Comparison of ENCODE assay signal across 14 cellular contexts in genomic region chr2:227411990-227412350, GRCh38. TPM values are rescaled to one million over a fixed set of nuclear protein-coding genes. Genes with fewer than 3 reads are reported as not detected.
DNase-seq lines count a peak whose midpoint lies in the region; ATAC-seq and TF ChIP-seq lines count a peak whose summit lies in the region.
"Had no signal": no experiment of that assay in that cellular context is flagged by ENCODE, and none has a peak within 500 bp of the region (broad histone marks: within the 10 kb centered on the region; RNA-seq: fewer than 3 reads in every experiment).

No MANE protein-coding gene starts in this region.

- CTCF ChIA-PET in activated CD4-positive, alpha-beta memory T cell treated with anti-CD3 and anti-CD28 coated beads for 36 hours (lab: Charles Lee): interaction anchor here (1.0 to 1.4 kb wide), 2 partner anchors 52 to 61 kb away, joined by 3 to 5 read pairs; no protein-coding TSS in a partner anchor
- CTCF ChIA-PET in activated CD4-positive, alpha-beta memory T cell treated with anti-CD3 and anti-CD28 coated beads, Interleukin-2, amount 10 ng/mL, durations not matched to agents 7 days and 5 days (lab: Charles Lee): no interaction called here

- H4K20me1 ChIP-seq in MM.1S (ENCODE audit: insufficient read depth, low read length): no peaks in the 10 kb centered on the region

- no peaks in the 10 kb centered on the region for H3K36me3 ChIP-seq in MM.1S (replicated peaks; ENCODE audit: insufficient read depth, low read length)
- H3K36me3 ChIP-seq: SJCRH30 had no signal

- H3K9me2 ChIP-seq in MM.1S (replicated peaks; ENCODE audit: insufficient read depth, low read length): no peaks in the 10 kb centered on the region

- peak overlapping the region; percentile 46; the same call in 1 of the 2 replicates for H3K9ac ChIP-seq in MM.1S (ENCODE audit: low read length)

- POLR2A ChIA-PET in activated CD4-positive, alpha-beta memory T cell treated with anti-CD3 and anti-CD28 coated beads for 36 hours (lab: Charles Lee): interaction anchor here (2.4 kb wide), 1 partner anchor 51 kb away, joined by 22 read pairs; no protein-coding TSS in a partner anchor
- POLR2A ChIA-PET in activated CD4-positive, alpha-beta memory T cell treated with anti-CD3 and anti-CD28 coated beads, Interleukin-2, amount 10 ng/mL, durations not matched to agents 7 days and 5 days (lab: Charles Lee): no interaction called here

- H3F3A ChIP-seq in MM.1S (ENCODE audit: insufficient read depth, low read length): peaks cover 23% of the 10 kb centered on the region

- no peaks in the 10 kb centered on the region for H3K27me3 ChIP-seq in MM.1S (replicated peaks; ENCODE audit: insufficient read depth, low read length)
- H3K27me3 ChIP-seq: SJCRH30 had no signal

- peak overlapping the region; percentile 63; the same call in 1 of the 2 replicates for H3K4me2 ChIP-seq in MM.1S (ENCODE audit: low read depth, low read length)

- no peaks in the 10 kb centered on the region for H3K9me3 Mint-ChIP-seq in activated CD4-positive, alpha-beta memory T cell treated with anti-CD3 and anti-CD28 coated beads for 36 hours
- H3K9me3 Mint-ChIP-seq in activated CD4-positive, alpha-beta memory T cell treated with anti-CD3 and anti-CD28 coated beads, Interleukin-2, amount 10 ng/mL, durations not matched to agents 7 days and 5 days: no peaks in the 10 kb centered on the region
- H3K9me3 Mint-ChIP-seq in naive B cell (peaks cover 0 to 2% (median 0%) of the 10 kb centered on the region in 7 donors), glutamatergic neuron (ENCODE audit: unreplicated experiment) (no peaks in the 10 kb centered on the region)

- ATAC-seq in naive B cell (ENCODE audit: low read depth in 2 of 2): no peak

- no peak overlapping the region for H2AFZ ChIP-seq in MM.1S (ENCODE audit: low read length)

- intact Hi-C loops in activated CD4-positive, alpha-beta memory T cell treated with anti-CD3 and anti-CD28 coated beads for 36 hours (cut with micrococcal nuclease): loop anchor here (1.0 to 5.0 kb wide), 6 partner anchors 38 to 575 kb away; partner anchors contain the start of genes MFF and RHBDD1

- no peak for TF ChIP-seq CTCF in MM.1S (IDR thresholded peaks at IDR 0.05; ENCODE audit: low read length)
- no peak for TF ChIP-seq CTCF in glutamatergic neuron (IDR thresholded peaks at IDR 0.05; ENCODE audit: partially characterized antibody, unreplicated experiment)
- TF ChIP-seq CTCF in GM20000 (IDR thresholded peaks at IDR 0.05; ENCODE audit: extremely low read depth, missing control alignments): no peak

- DNase-seq in activated CD4-positive, alpha-beta memory T cell treated with anti-CD3 and anti-CD28 coated beads for 36 hours: no peak
- DNase-seq in activated CD4-positive, alpha-beta memory T cell treated with anti-CD3 and anti-CD28 coated beads, Interleukin-2, amount 10 ng/mL, durations not matched to agents 7 days and 5 days: no peak
- no peak for DNase-seq in MM.1S
- DNase-seq in astrocyte of the hippocampus (ENCODE audit: low read depth, low spot score): peak; percentile 46
- no peak for DNase-seq in naive B cell
- DNase-seq in dermis blood vessel endothelial cell: no peak
- no peak for DNase-seq in glutamatergic neuron
- DNase-seq in GM20000 (ENCODE audit: low spot score): no peak
- DNase-seq: anterior cingulate cortex, COR-L47, NCI-H2171 treated with DMSO at 0.1 percent for 48 hours had no signal

- no peaks in the 10 kb centered on the region for H3K9me3 ChIP-seq in MM.1S (replicated peaks; ENCODE audit: insufficient read depth, low read length)
- H3K9me3 ChIP-seq: SJCRH30 had no signal

- H3K4me3 Mint-ChIP-seq in activated CD4-positive, alpha-beta memory T cell treated with anti-CD3 and anti-CD28 coated beads for 36 hours: peak overlapping the region; percentile 11
- H3K4me3 Mint-ChIP-seq in activated CD4-positive, alpha-beta memory T cell treated with anti-CD3 and anti-CD28 coated beads, Interleukin-2, amount 10 ng/mL, durations not matched to agents 7 days and 5 days: no peak overlapping the region
- H3K4me3 Mint-ChIP-seq in naive B cell (peak overlapping the region in 6 of 8 donors; percentile 49 to 82 (median 62)), glutamatergic neuron (ENCODE audit: unreplicated experiment) (no peak overlapping the region)

- H3K36me3 Mint-ChIP-seq in activated CD4-positive, alpha-beta memory T cell treated with anti-CD3 and anti-CD28 coated beads for 36 hours: no peaks in the 10 kb centered on the region
- no peaks in the 10 kb centered on the region for H3K36me3 Mint-ChIP-seq in activated CD4-positive, alpha-beta memory T cell treated with anti-CD3 and anti-CD28 coated beads, Interleukin-2, amount 10 ng/mL, durations not matched to agents 7 days and 5 days (ENCODE audit: low read depth)
- no peaks in the 10 kb centered on the region for H3K36me3 Mint-ChIP-seq in naive B cell
- H3K36me3 Mint-ChIP-seq in glutamatergic neuron (ENCODE audit: unreplicated experiment): no peaks in the 10 kb centered on the region

- no peaks in the 10 kb centered on the region for H3K27me3 Mint-ChIP-seq in activated CD4-positive, alpha-beta memory T cell treated with anti-CD3 and anti-CD28 coated beads for 36 hours
- H3K27me3 Mint-ChIP-seq in activated CD4-positive, alpha-beta memory T cell treated with anti-CD3 and anti-CD28 coated beads, Interleukin-2, amount 10 ng/mL, durations not matched to agents 7 days and 5 days: no peaks in the 10 kb centered on the region
- H3K27me3 Mint-ChIP-seq in naive B cell: no peaks in the 10 kb centered on the region
- no peaks in the 10 kb centered on the region for H3K27me3 Mint-ChIP-seq in glutamatergic neuron (ENCODE audit: unreplicated experiment)

- H3K79me2 ChIP-seq in MM.1S (ENCODE audit: low read length): no peaks in the 10 kb centered on the region

- peaks cover 40% of the 10 kb centered on the region for H3K4me1 ChIP-seq in MM.1S (ENCODE audit: low read length)

- H3K4me3 ChIP-seq in MM.1S (ENCODE audit: low read length): no peak overlapping the region
- H3K4me3 ChIP-seq: SJCRH30 had no signal

- H3K4me1 Mint-ChIP-seq in activated CD4-positive, alpha-beta memory T cell treated with anti-CD3 and anti-CD28 coated beads for 36 hours (ENCODE audit: low read depth): peaks cover 55% of the 10 kb centered on the region
- peaks cover 25% of the 10 kb centered on the region for H3K4me1 Mint-ChIP-seq in activated CD4-positive, alpha-beta memory T cell treated with anti-CD3 and anti-CD28 coated beads, Interleukin-2, amount 10 ng/mL, durations not matched to agents 7 days and 5 days
- H3K4me1 Mint-ChIP-seq in naive B cell (peaks cover 30 to 40% (median 40%) of the 10 kb centered on the region in 3 donors), glutamatergic neuron (ENCODE audit: low read depth, unreplicated experiment) (peaks cover 7% of the 10 kb centered on the region)

- H3K27ac Mint-ChIP-seq in activated CD4-positive, alpha-beta memory T cell treated with anti-CD3 and anti-CD28 coated beads for 36 hours: peak overlapping the region; percentile 89
- no peak overlapping the region for H3K27ac Mint-ChIP-seq in activated CD4-positive, alpha-beta memory T cell treated with anti-CD3 and anti-CD28 coated beads, Interleukin-2, amount 10 ng/mL, durations not matched to agents 7 days and 5 days
- H3K27ac Mint-ChIP-seq in naive B cell (peak overlapping the region; percentile 71 to 93 (median 84)), glutamatergic neuron (ENCODE audit: unreplicated experiment) (no peak overlapping the region)

- H3K27ac ChIP-seq in MM.1S (ENCODE audit: low read length): peak overlapping the region; percentile 96
- H3K27ac ChIP-seq: SJCRH30 had no signal

RNA-seq across cellular contexts. Expression of gene SCYGR1, which starts 24.2 kb away (rescaled TPM):
- total RNA-seq in activated CD4-positive, alpha-beta memory T cell treated with anti-CD3 and anti-CD28 coated beads for 36 hours: not detected
- not detected for total RNA-seq in activated CD4-positive, alpha-beta memory T cell treated with anti-CD3 and anti-CD28 coated beads, Interleukin-2, amount 10 ng/mL, durations not matched to agents 7 days and 5 days
- polyA plus RNA-seq in naive B cell (ENCODE audit: low read depth in 6 of 6): not detected
- total RNA-seq in dermis blood vessel endothelial cell: not detected in 2 replicates
- total RNA-seq in glutamatergic neuron (ENCODE audit: unreplicated experiment): not detected
- total RNA-seq: lung microvascular endothelial cell, SJCRH30, skeletal muscle tissue had no signal

RNA-seq across cellular contexts. Expression of gene TM4SF20, which starts 32.9 kb away (rescaled TPM):
- not detected for total RNA-seq in activated CD4-positive, alpha-beta memory T cell treated with anti-CD3 and anti-CD28 coated beads for 36 hours
- not detected for total RNA-seq in activated CD4-positive, alpha-beta memory T cell treated with anti-CD3 and anti-CD28 coated beads, Interleukin-2, amount 10 ng/mL, durations not matched to agents 7 days and 5 days
- polyA plus RNA-seq in naive B cell (ENCODE audit: low read depth in 6 of 6): under 1 TPM in 1 of 6 donors, not detected in 5; 0.10 TPM
- total RNA-seq in dermis blood vessel endothelial cell (not detected in 2 replicates), glutamatergic neuron (ENCODE audit: unreplicated experiment) (not detected)
- total RNA-seq: lung microvascular endothelial cell, SJCRH30, skeletal muscle tissue had no signal

RNA-seq across cellular contexts. Expression of gene AGFG1, which starts 60.0 kb away (rescaled TPM):
- total RNA-seq in activated CD4-positive, alpha-beta memory T cell treated with anti-CD3 and anti-CD28 coated beads for 36 hours: 100 to 1,000 TPM; 119 to 127 TPM
- 10 to 100 TPM; 59.7 to 64.0 TPM for total RNA-seq in activated CD4-positive, alpha-beta memory T cell treated with anti-CD3 and anti-CD28 coated beads, Interleukin-2, amount 10 ng/mL, durations not matched to agents 7 days and 5 days
- 10 to 100 TPM; 17.9 to 38.5 (median 26.6) TPM for polyA plus RNA-seq in naive B cell (ENCODE audit: low read depth in 6 of 6)
- total RNA-seq in dermis blood vessel endothelial cell (45.9 and 74.0 TPM in 2 replicates), glutamatergic neuron (ENCODE audit: unreplicated experiment) (108 TPM)

Comparison
In these comparisons a context has a peak if more than half of its experiments do, and no peak if none do; other contexts are left out.
1. H3K27ac Mint-ChIP-seq: peak in activated CD4-positive, alpha-beta memory T cell treated with anti-CD3 and anti-CD28 coated beads for 36 hours (single experiment) and naive B cell (6 of 6); none in activated CD4-positive, alpha-beta memory T cell treated with anti-CD3 and anti-CD28 coated beads, Interleukin-2, amount 10 ng/mL, durations not matched to agents 7 days and 5 days (single experiment) and glutamatergic neuron (single experiment).
2. H3K4me3 Mint-ChIP-seq: peak in activated CD4-positive, alpha-beta memory T cell treated with anti-CD3 and anti-CD28 coated beads for 36 hours (single experiment) and naive B cell (6 of 8); none in activated CD4-positive, alpha-beta memory T cell treated with anti-CD3 and anti-CD28 coated beads, Interleukin-2, amount 10 ng/mL, durations not matched to agents 7 days and 5 days (single experiment) and glutamatergic neuron (single experiment).